ENCODE assay signal across 20 cellular contexts in genomic region chr13:77776704-77777103, GRCh38.
DNase-seq lines count a peak whose midpoint lies in the region; ATAC-seq, FAIRE-seq and TF ChIP-seq lines count a peak whose summit lies in the region.
"Had no signal": no experiment of that assay in that cellular context is flagged by ENCODE, and none has a peak within 500 bp of the region (broad histone marks: within the 10 kb centered on the region; RNA-seq: fewer than 3 reads in every experiment).

No MANE protein-coding gene starts in this region.

- in situ Hi-C loops in KBM-7 (cut with MboI; ENCODE audit: low pct_unique_long_range_greater_than_20kb, low sequenced_read_pairs): loop anchor here (25.0 kb wide), 1 partner anchor 336 kb away; no protein-coding TSS in a partner anchor

- peaks cover 4% of the 10 kb centered on the region for H3K27me3 Mint-ChIP-seq in glutamatergic neuron (ENCODE audit: unreplicated experiment)
- H3K27me3 Mint-ChIP-seq in activated CD8-positive, alpha-beta T cell treated with anti-CD3 and anti-CD28 coated beads, Interleukin-2, amount 10 ng/mL, durations not matched to agents 7 days and 5 days (ENCODE audit: low read depth): no peaks in the 10 kb centered on the region
- H3K27me3 Mint-ChIP-seq: CD4-positive, alpha-beta T cell; IgD-negative memory B cell had no signal

- H3K36me3 Mint-ChIP-seq in glutamatergic neuron (ENCODE audit: unreplicated experiment): no peaks in the 10 kb centered on the region
- no peaks in the 10 kb centered on the region for H3K36me3 Mint-ChIP-seq in activated CD8-positive, alpha-beta T cell treated with anti-CD3 and anti-CD28 coated beads, Interleukin-2, amount 10 ng/mL, durations not matched to agents 7 days and 5 days (ENCODE audit: low read depth)
- H3K36me3 Mint-ChIP-seq: IgD-negative memory B cell had no signal

- no peak for TF ChIP-seq CTCF in glutamatergic neuron (IDR thresholded peaks at IDR 0.05; ENCODE audit: partially characterized antibody, unreplicated experiment)

- no peak for ATAC-seq in activated CD8-positive, alpha-beta T cell treated with anti-CD3 and anti-CD28 coated beads, Interleukin-2, amount 10 ng/mL, durations not matched to agents 7 days and 5 days
- ATAC-seq: GM12878, HepG2 had no signal

- CTCF ChIA-PET in HEK293T (lab: Yijun Ruan, JAX): interaction anchor here (0.7 to 0.8 kb wide), 2 partner anchors 336 to 345 kb away, joined by 3 to 4 read pairs; no protein-coding TSS in a partner anchor
- CTCF ChIA-PET in activated CD8-positive, alpha-beta T cell treated with anti-CD3 and anti-CD28 coated beads, Interleukin-2, amount 10 ng/mL, durations not matched to agents 7 days and 5 days (lab: Charles Lee): interaction anchor here (1.1 to 5.1 kb wide), 2 partner anchors 183 to 345 kb away, joined by 3 to 22 read pairs; no protein-coding TSS in a partner anchor

- no peaks in the 10 kb centered on the region for H3K4me1 Mint-ChIP-seq in glutamatergic neuron (ENCODE audit: low read depth, unreplicated experiment)
- peaks cover 10% of the 10 kb centered on the region for H3K4me1 Mint-ChIP-seq in activated CD8-positive, alpha-beta T cell treated with anti-CD3 and anti-CD28 coated beads, Interleukin-2, amount 10 ng/mL, durations not matched to agents 7 days and 5 days (ENCODE audit: low read depth)

- H3K9me3 Mint-ChIP-seq in glutamatergic neuron (ENCODE audit: unreplicated experiment): peaks cover 2% of the 10 kb centered on the region
- no peaks in the 10 kb centered on the region for H3K9me3 Mint-ChIP-seq in activated CD8-positive, alpha-beta T cell treated with anti-CD3 and anti-CD28 coated beads, Interleukin-2, amount 10 ng/mL, durations not matched to agents 7 days and 5 days (ENCODE audit: insufficient read depth)
- H3K9me3 Mint-ChIP-seq: CD4-positive, alpha-beta T cell; IgD-negative memory B cell had no signal

- no peak for TF ChIP-seq POLR2A in GM12891 (IDR thresholded peaks at IDR 0.05; ENCODE audit: low read depth, low read length)

- H3K27ac Mint-ChIP-seq in glutamatergic neuron (ENCODE audit: unreplicated experiment): peak overlapping the region; percentile 2
- no peak overlapping the region for H3K27ac Mint-ChIP-seq in activated CD8-positive, alpha-beta T cell treated with anti-CD3 and anti-CD28 coated beads, Interleukin-2, amount 10 ng/mL, durations not matched to agents 7 days and 5 days
- H3K27ac Mint-ChIP-seq: CD4-positive, alpha-beta T cell; HFFc6; IgD-negative memory B cell had no signal

- H3K4me3 Mint-ChIP-seq in glutamatergic neuron (ENCODE audit: unreplicated experiment): no peak overlapping the region
- H3K4me3 Mint-ChIP-seq in activated CD8-positive, alpha-beta T cell treated with anti-CD3 and anti-CD28 coated beads, Interleukin-2, amount 10 ng/mL, durations not matched to agents 7 days and 5 days: no peak overlapping the region
- H3K4me3 Mint-ChIP-seq: CD4-positive, alpha-beta T cell; HFFc6; IgD-negative memory B cell had no signal

- no peak for DNase-seq in HEK293T (ENCODE audit: extremely low spot score)
- peak; percentile 7 for DNase-seq in KBM-7
- DNase-seq in OCI-M1 (lab: John Stamatoyannopoulos, UW): peak; percentile 15
- DNase-seq in glutamatergic neuron: no peak
- no peak for DNase-seq in NCI-H187 treated with DMSO at 0.1 percent for 48 hours (lab: John Stamatoyannopoulos, UW)
- no peak for DNase-seq in AG08395 (ENCODE audit: low spot score)
- no peak for DNase-seq in activated CD8-positive, alpha-beta T cell treated with anti-CD3 and anti-CD28 coated beads, Interleukin-2, amount 10 ng/mL, durations not matched to agents 7 days and 5 days
- DNase-seq in GM12891 (ENCODE audit: insufficient read length, low spot score): no peak
- DNase-seq: ACHN; AML-193; CD4-positive, alpha-beta T cell; DMS153; DND-41; EL; GM23248; HFFc6 had no signal

- POLR2A ChIA-PET in HEK293T (lab: Yijun Ruan, JAX): no interaction called here
- POLR2A ChIA-PET in activated CD8-positive, alpha-beta T cell treated with anti-CD3 and anti-CD28 coated beads, Interleukin-2, amount 10 ng/mL, durations not matched to agents 7 days and 5 days (lab: Charles Lee): no interaction called here

- no peak for FAIRE-seq in GM12891 (lab: Jason Lieb, UNC)
- FAIRE-seq: GM12878, GM19239, HepG2 had no signal

TF ChIP-seq in HEK293T, 16 proteins besides CTCF, POLR2A, EP300 and RAD21:
- TF ChIP-seq CTBP1 (IDR thresholded peaks at IDR 0.05; ENCODE audit: borderline replicate concordance): no peak
- no peak for TF ChIP-seq ARNT (IDR thresholded peaks at IDR 0.05)
- peak; percentile 86 for TF ChIP-seq L3MBTL2 (conservative IDR thresholded peaks at IDR 0.05)
- TF ChIP-seq SP1 (IDR thresholded peaks at IDR 0.05): no peak
- no peak for TF ChIP-seq HDGF (IDR thresholded peaks at IDR 0.05; ENCODE audit: borderline replicate concordance)
- TF ChIP-seq ELF4 (IDR thresholded peaks at IDR 0.05): no peak

TF ChIP-seq in GM12891, 5 proteins besides CTCF, POLR2A, EP300 and RAD21:
- TF ChIP-seq TAF1 (IDR thresholded peaks at IDR 0.05; ENCODE audit: low read depth, low read length) (no peak), PAX5 (IDR thresholded peaks at IDR 0.05; ENCODE audit: insufficient read depth, low read length, severe bottlenecking) (no peak), POU2F2 (IDR thresholded peaks at IDR 0.05; ENCODE audit: low read depth, low read length) (no peak), SPI1 (IDR thresholded peaks at IDR 0.05; ENCODE audit: low read depth, low read length) (no peak), POLR2AphosphoS5 (IDR thresholded peaks at IDR 0.05; ENCODE audit: low read depth, low read length) (no peak)

Comparison
In these comparisons a context has a peak if more than half of its experiments do, and no peak if none do; other contexts are left out.
1. DNase-seq: peak in KBM-7 (single experiment) and OCI-M1 (single experiment); none in HEK293T (single experiment), glutamatergic neuron (single experiment), NCI-H187 treated with DMSO at 0.1 percent for 48 hours (single experiment), AG08395 (single experiment), activated CD8-positive, alpha-beta T cell treated with anti-CD3 and anti-CD28 coated beads, Interleukin-2, amount 10 ng/mL, durations not matched to agents 7 days and 5 days (single experiment) and GM12891 (single experiment).